ENCODE assay signal across 8 cellular contexts in the genomic region with DNA sequence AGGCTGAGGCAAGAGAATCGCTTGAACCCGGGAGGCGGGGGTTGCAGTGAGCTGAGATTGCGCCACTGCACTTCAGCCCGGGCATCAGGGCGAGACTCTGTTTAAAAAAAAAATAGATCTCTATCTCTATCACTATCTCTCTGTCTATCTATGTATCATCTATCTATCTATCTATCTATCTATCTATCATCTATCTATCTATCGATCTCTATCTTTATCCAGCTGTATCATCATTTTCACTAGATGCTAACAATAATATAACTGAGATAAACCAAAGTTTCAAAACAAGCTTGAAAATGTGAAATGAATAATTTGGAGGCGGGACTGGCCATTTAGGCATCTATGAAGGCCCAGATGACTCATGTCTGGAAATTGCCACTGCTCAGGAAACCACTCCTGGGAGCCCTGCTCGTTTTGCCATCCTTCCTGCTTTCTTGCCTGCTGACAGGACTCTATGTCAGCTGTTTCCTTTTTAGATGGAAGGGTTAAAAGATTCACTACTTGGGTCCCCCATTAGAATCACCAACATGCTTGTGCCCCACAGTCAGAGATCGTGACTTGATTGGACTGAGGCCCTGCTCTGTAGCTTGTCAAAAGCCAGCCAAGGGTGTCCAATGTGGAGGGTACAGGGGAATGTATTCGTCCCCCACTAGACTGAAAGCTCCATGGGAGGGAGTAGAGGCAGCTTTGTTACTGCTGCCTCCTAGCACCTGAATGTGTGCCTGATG.
DNase-seq lines count a peak whose midpoint lies in the region; ATAC-seq and TF ChIP-seq lines count a peak whose summit lies in the region.

No MANE protein-coding gene starts in this region.

- intact Hi-C loops in CD4-positive, alpha-beta memory T cell (cut with micrococcal nuclease) = no loop called here

- H3K4me3 ChIP-seq in CD4-positive, alpha-beta memory T cell (ENCODE audit: low read length in 2 of 2) = no peak overlapping the region
- H3K4me3 ChIP-seq in astrocyte of the spinal cord (ENCODE audit: low read depth, low read length) = no peak overlapping the region

- ATAC-seq in naive thymus-derived CD8-positive, alpha-beta T cell = no peak
- ATAC-seq in GM19328 (IDR thresholded peaks at IDR 0.05; ENCODE audit: unreplicated experiment) (no peak), GM19324 (IDR thresholded peaks at IDR 0.05; ENCODE audit: low FRiP score, unreplicated experiment) (no peak), GM19463 (IDR thresholded peaks at IDR 0.05; ENCODE audit: unreplicated experiment) (no peak), HG02588 (IDR thresholded peaks at IDR 0.05; ENCODE audit: unreplicated experiment) (no peak)

- H3K27me3 ChIP-seq in CD4-positive, alpha-beta memory T cell (ENCODE audit: insufficient read depth, low read length) = no peaks in the 10 kb centered on the region

- in situ Hi-C loops in astrocyte of the spinal cord (cut with HindIII; ENCODE audit: low sequenced_read_pairs) = no loop called here

- H3K27ac Mint-ChIP-seq in CD4-positive, alpha-beta memory T cell = peak overlapping the region; percentile 81 to 97 (median 93)
- peak overlapping the region; percentile 65 to 89 (median 82) for H3K27ac Mint-ChIP-seq in IgD-negative memory B cell
- H3K27ac Mint-ChIP-seq in naive thymus-derived CD8-positive, alpha-beta T cell = peak overlapping the region; percentile 90 to 99 (median 94)

- H3K9me3 Mint-ChIP-seq in CD4-positive, alpha-beta memory T cell = no peaks in the 10 kb centered on the region
- H3K9me3 Mint-ChIP-seq in IgD-negative memory B cell = peaks cover 0 to 2% (median 0%) of the 10 kb centered on the region in 3 donors
- peaks cover 0 to 15% (median 0%) of the 10 kb centered on the region in 9 donors for H3K9me3 Mint-ChIP-seq in naive thymus-derived CD8-positive, alpha-beta T cell

- peak overlapping the region; percentile 77 to 96 (median 83) for H3K4me3 Mint-ChIP-seq in CD4-positive, alpha-beta memory T cell
- peak overlapping the region in 3 of 4 donors; percentile 19 to 83 (median 75) for H3K4me3 Mint-ChIP-seq in IgD-negative memory B cell
- H3K4me3 Mint-ChIP-seq in naive thymus-derived CD8-positive, alpha-beta T cell = peak overlapping the region; percentile 55 to 89 (median 79)

- H3K36me3 Mint-ChIP-seq in CD4-positive, alpha-beta memory T cell = peaks cover 12 to 23% of the 10 kb centered on the region in 2 donors
- peaks cover 5% of the 10 kb centered on the region for H3K36me3 Mint-ChIP-seq in IgD-negative memory B cell
- peaks cover 2 to 7% (median 5%) of the 10 kb centered on the region in 3 donors for H3K36me3 Mint-ChIP-seq in naive thymus-derived CD8-positive, alpha-beta T cell

- peak in 1 of 5 donors; percentile 56 for DNase-seq in CD4-positive, alpha-beta memory T cell
- peak; percentile 72 for DNase-seq in astrocyte of the spinal cord (ENCODE audit: low read depth, low spot score)
- no peak for DNase-seq in naive thymus-derived CD8-positive, alpha-beta T cell

- H3K36me3 ChIP-seq in CD4-positive, alpha-beta memory T cell (ENCODE audit: insufficient read depth, low read length) = no peaks in the 10 kb centered on the region

- TF ChIP-seq CTCF in astrocyte of the spinal cord (IDR thresholded peaks at IDR 0.05; ENCODE audit: low read depth, low read length) = no peak

- peaks cover 87% of the 10 kb centered on the region for H3K4me1 ChIP-seq in CD4-positive, alpha-beta memory T cell (ENCODE audit: insufficient read depth, low read length)

- H3K27me3 Mint-ChIP-seq in CD4-positive, alpha-beta memory T cell = no peaks in the 10 kb centered on the region
- H3K27me3 Mint-ChIP-seq in IgD-negative memory B cell = peaks cover 4% of the 10 kb centered on the region
- no peaks in the 10 kb centered on the region for H3K27me3 Mint-ChIP-seq in naive thymus-derived CD8-positive, alpha-beta T cell

- CTCF ChIA-PET in CD4-positive, alpha-beta memory T cell (lab: Charles Lee; ENCODE audit: partially characterized antibody) = interaction anchor here (0.9 to 1.1 kb wide), 2 partner anchors 134 to 242 kb away, joined by 3 read pairs; no protein-coding TSS in a partner anchor

- peaks cover 55 to 90% (median 75%) of the 10 kb centered on the region in 4 donors for H3K4me1 Mint-ChIP-seq in CD4-positive, alpha-beta memory T cell
- peaks cover 62 to 73% (median 65%) of the 10 kb centered on the region in 3 donors for H3K4me1 Mint-ChIP-seq in IgD-negative memory B cell
- H3K4me1 Mint-ChIP-seq in naive thymus-derived CD8-positive, alpha-beta T cell = peaks cover 38 to 91% (median 82%) of the 10 kb centered on the region in 4 donors

- peak overlapping the region; percentile 47 for H3K27ac ChIP-seq in CD4-positive, alpha-beta memory T cell (ENCODE audit: low read depth, low read length)

- POLR2A ChIA-PET in CD4-positive, alpha-beta memory T cell (lab: Charles Lee; ENCODE audit: partially characterized antibody) = interaction anchor here (0.7 to 2.4 kb wide), 5 partner anchors 10 to 88 kb away, joined by 3 to 9 read pairs (median 4); a partner anchor contains a TSS
- POLR2A ChIA-PET in naive thymus-derived CD8-positive, alpha-beta T cell (lab: Charles Lee) = interaction anchor here (1.2 to 7.1 kb wide), 3 partner anchors 9 to 29 kb away, joined by 3 to 42 read pairs (median 4); no protein-coding TSS in a partner anchor

- no peaks in the 10 kb centered on the region for H3K9me3 ChIP-seq in CD4-positive, alpha-beta memory T cell (ENCODE audit: control insufficient read depth in 1 of 2, low read length in 2 of 2)
